ENCODE assay signal across 1 cellular context in the genomic region with DNA sequence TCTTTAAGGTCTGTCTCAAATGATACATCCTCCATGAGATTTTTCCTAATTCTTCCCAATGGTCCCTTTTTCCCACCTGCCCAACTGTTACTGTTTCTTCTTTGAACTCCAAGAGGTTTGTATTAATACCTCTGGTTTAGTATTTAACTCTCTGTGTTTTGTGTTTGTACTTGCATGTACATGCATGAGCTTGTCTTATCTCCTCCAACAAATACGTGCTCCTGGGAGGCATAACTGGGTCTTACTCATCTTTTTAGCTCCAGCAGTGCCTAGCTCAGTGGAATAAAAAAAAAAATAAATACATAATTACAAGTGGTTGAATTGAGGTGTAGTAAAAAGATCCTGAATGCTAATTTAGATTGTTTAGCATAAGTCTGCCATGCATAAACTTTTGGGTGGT.
TF ChIP-seq lines count a peak whose summit lies in the region.

No MANE protein-coding gene starts in this region.

TF ChIP-seq in WTC11, 78 proteins besides CTCF, POLR2A, EP300 and RAD21 (continued from another document):
- TF ChIP-seq, protein P1, sequence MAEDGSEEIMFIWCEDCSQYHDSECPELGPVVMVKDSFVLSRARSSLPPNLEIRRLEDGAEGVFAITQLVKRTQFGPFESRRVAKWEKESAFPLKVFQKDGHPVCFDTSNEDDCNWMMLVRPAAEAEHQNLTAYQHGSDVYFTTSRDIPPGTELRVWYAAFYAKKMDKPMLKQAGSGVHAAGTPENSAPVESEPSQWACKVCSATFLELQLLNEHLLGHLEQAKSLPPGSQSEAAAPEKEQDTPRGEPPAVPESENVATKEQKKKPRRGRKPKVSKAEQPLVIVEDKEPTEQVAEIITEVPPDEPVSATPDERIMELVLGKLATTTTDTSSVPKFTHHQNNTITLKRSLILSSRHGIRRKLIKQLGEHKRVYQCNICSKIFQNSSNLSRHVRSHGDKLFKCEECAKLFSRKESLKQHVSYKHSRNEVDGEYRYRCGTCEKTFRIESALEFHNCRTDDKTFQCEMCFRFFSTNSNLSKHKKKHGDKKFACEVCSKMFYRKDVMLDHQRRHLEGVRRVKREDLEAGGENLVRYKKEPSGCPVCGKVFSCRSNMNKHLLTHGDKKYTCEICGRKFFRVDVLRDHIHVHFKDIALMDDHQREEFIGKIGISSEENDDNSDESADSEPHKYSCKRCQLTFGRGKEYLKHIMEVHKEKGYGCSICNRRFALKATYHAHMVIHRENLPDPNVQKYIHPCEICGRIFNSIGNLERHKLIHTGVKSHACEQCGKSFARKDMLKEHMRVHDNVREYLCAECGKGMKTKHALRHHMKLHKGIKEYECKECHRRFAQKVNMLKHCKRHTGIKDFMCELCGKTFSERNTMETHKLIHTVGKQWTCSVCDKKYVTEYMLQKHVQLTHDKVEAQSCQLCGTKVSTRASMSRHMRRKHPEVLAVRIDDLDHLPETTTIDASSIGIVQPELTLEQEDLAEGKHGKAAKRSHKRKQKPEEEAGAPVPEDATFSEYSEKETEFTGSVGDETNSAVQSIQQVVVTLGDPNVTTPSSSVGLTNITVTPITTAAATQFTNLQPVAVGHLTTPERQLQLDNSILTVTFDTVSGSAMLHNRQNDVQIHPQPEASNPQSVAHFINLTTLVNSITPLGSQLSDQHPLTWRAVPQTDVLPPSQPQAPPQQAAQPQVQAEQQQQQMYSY (CRISPR knock-in tag; IDR thresholded peaks at IDR 0.05), result no peak
- TF ChIP-seq, protein P2, sequence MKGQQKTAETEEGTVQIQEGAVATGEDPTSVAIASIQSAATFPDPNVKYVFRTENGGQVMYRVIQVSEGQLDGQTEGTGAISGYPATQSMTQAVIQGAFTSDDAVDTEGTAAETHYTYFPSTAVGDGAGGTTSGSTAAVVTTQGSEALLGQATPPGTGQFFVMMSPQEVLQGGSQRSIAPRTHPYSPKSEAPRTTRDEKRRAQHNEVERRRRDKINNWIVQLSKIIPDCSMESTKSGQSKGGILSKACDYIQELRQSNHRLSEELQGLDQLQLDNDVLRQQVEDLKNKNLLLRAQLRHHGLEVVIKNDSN (CRISPR knock-in tag; IDR thresholded peaks at IDR 0.05), result no peak
- no peak for TF ChIP-seq ZNF416 (CRISPR knock-in tag; IDR thresholded peaks at IDR 0.05)
- TF ChIP-seq, protein P3, sequence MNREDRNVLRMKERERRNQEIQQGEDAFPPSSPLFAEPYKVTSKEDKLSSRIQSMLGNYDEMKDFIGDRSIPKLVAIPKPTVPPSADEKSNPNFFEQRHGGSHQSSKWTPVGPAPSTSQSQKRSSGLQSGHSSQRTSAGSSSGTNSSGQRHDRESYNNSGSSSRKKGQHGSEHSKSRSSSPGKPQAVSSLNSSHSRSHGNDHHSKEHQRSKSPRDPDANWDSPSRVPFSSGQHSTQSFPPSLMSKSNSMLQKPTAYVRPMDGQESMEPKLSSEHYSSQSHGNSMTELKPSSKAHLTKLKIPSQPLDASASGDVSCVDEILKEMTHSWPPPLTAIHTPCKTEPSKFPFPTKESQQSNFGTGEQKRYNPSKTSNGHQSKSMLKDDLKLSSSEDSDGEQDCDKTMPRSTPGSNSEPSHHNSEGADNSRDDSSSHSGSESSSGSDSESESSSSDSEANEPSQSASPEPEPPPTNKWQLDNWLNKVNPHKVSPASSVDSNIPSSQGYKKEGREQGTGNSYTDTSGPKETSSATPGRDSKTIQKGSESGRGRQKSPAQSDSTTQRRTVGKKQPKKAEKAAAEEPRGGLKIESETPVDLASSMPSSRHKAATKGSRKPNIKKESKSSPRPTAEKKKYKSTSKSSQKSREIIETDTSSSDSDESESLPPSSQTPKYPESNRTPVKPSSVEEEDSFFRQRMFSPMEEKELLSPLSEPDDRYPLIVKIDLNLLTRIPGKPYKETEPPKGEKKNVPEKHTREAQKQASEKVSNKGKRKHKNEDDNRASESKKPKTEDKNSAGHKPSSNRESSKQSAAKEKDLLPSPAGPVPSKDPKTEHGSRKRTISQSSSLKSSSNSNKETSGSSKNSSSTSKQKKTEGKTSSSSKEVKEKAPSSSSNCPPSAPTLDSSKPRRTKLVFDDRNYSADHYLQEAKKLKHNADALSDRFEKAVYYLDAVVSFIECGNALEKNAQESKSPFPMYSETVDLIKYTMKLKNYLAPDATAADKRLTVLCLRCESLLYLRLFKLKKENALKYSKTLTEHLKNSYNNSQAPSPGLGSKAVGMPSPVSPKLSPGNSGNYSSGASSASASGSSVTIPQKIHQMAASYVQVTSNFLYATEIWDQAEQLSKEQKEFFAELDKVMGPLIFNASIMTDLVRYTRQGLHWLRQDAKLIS (CRISPR knock-in tag; IDR thresholded peaks at IDR 0.05; ENCODE audit: borderline replicate concordance), result no peak
- TF ChIP-seq, protein P4, sequence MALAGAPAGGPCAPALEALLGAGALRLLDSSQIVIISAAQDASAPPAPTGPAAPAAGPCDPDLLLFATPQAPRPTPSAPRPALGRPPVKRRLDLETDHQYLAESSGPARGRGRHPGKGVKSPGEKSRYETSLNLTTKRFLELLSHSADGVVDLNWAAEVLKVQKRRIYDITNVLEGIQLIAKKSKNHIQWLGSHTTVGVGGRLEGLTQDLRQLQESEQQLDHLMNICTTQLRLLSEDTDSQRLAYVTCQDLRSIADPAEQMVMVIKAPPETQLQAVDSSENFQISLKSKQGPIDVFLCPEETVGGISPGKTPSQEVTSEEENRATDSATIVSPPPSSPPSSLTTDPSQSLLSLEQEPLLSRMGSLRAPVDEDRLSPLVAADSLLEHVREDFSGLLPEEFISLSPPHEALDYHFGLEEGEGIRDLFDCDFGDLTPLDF (CRISPR knock-in tag; IDR thresholded peaks at IDR 0.05), result no peak
- TF ChIP-seq, protein P5, sequence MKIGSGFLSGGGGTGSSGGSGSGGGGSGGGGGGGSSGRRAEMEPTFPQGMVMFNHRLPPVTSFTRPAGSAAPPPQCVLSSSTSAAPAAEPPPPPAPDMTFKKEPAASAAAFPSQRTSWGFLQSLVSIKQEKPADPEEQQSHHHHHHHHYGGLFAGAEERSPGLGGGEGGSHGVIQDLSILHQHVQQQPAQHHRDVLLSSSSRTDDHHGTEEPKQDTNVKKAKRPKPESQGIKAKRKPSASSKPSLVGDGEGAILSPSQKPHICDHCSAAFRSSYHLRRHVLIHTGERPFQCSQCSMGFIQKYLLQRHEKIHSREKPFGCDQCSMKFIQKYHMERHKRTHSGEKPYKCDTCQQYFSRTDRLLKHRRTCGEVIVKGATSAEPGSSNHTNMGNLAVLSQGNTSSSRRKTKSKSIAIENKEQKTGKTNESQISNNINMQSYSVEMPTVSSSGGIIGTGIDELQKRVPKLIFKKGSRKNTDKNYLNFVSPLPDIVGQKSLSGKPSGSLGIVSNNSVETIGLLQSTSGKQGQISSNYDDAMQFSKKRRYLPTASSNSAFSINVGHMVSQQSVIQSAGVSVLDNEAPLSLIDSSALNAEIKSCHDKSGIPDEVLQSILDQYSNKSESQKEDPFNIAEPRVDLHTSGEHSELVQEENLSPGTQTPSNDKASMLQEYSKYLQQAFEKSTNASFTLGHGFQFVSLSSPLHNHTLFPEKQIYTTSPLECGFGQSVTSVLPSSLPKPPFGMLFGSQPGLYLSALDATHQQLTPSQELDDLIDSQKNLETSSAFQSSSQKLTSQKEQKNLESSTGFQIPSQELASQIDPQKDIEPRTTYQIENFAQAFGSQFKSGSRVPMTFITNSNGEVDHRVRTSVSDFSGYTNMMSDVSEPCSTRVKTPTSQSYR (CRISPR knock-in tag; IDR thresholded peaks at IDR 0.05), result no peak
- TF ChIP-seq, protein P6, sequence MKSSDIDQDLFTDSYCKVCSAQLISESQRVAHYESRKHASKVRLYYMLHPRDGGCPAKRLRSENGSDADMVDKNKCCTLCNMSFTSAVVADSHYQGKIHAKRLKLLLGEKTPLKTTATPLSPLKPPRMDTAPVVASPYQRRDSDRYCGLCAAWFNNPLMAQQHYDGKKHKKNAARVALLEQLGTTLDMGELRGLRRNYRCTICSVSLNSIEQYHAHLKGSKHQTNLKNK (CRISPR knock-in tag; IDR thresholded peaks at IDR 0.05), result no peak
- TF ChIP-seq, protein P7, sequence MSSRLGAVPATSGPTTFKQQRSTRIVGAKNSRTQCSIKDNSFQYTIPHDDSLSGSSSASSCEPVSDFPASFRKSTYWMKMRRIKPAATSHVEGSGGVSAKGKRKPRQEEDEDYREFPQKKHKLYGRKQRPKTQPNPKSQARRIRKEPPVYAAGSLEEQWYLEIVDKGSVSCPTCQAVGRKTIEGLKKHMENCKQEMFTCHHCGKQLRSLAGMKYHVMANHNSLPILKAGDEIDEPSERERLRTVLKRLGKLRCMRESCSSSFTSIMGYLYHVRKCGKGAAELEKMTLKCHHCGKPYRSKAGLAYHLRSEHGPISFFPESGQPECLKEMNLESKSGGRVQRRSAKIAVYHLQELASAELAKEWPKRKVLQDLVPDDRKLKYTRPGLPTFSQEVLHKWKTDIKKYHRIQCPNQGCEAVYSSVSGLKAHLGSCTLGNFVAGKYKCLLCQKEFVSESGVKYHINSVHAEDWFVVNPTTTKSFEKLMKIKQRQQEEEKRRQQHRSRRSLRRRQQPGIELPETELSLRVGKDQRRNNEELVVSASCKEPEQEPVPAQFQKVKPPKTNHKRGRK (CRISPR knock-in tag; IDR thresholded peaks at IDR 0.05; ENCODE audit: borderline replicate concordance), result no peak
- TF ChIP-seq CREB1 (CRISPR knock-in tag; IDR thresholded peaks at IDR 0.05), result no peak
- TF ChIP-seq ZNF232 (CRISPR knock-in tag; IDR thresholded peaks at IDR 0.05), result no peak
- TF ChIP-seq ZBTB21 (CRISPR knock-in tag; IDR thresholded peaks at IDR 0.05; ENCODE audit: borderline replicate concordance), result no peak
- no peak for TF ChIP-seq GTF2I (CRISPR knock-in tag; conservative IDR thresholded peaks at IDR 0.05)
- no peak for TF ChIP-seq NR2C2 (CRISPR knock-in tag; IDR thresholded peaks at IDR 0.05)
- no peak for TF ChIP-seq ZNF263 (CRISPR knock-in tag; IDR thresholded peaks at IDR 0.05; ENCODE audit: low read depth)
- no peak for TF ChIP-seq GRHL2 (CRISPR knock-in tag; IDR thresholded peaks at IDR 0.05; ENCODE audit: insufficient replicate concordance, severe bottlenecking)
